Comparison of ENCODE assay signal across 25 cellular contexts in the genomic region with DNA sequence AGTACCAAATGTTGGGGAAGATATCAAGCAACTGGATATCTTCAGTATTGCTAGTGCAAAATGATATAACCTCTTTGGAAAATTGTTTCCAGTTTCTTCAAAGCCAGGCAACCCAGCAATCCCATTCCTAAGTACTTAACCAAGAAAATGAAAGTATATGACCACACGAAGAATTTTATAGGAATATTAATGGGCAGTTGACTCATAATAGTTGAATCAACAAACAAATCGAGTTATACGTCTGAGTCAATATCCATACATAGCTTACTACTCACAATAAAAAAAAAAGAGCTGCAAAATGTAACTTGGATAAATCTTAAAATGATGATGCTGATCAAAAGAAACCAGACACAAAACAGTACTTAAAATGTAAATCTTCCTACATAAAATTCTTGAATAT.
"Had no signal": no experiment of that assay in that cellular context is flagged by ENCODE, and none has a peak within 500 bp of the region (broad histone marks: within the 10 kb centered on the region; RNA-seq: fewer than 3 reads in every experiment).

No MANE protein-coding gene starts in this region.

- H3K27me3 ChIP-seq: neutrophil, thyroid gland, upper lobe of right lung had no signal

- H3K4me3 Mint-ChIP-seq: activated naive CD8-positive, alpha-beta T cell treated with anti-CD3 and anti-CD28 coated beads, Interleukin-2, amount 10 ng/mL, durations not matched to agents 7 days and 5 days; dendritic cell treated with granulocyte-macrophage colony-stimulating factor and Interleukin-4, amounts not matched to agents 40 ng/mL and 50 ng/mL, for 4 days; nephron; T-helper 17 cell had no signal

- H3K36me3 Mint-ChIP-seq: activated naive CD8-positive, alpha-beta T cell treated with anti-CD3 and anti-CD28 coated beads, Interleukin-2, amount 10 ng/mL, durations not matched to agents 7 days and 5 days had no signal

- H3K27ac ChIP-seq: neutrophil, parathyroid adenoma, thyroid gland, upper lobe of right lung had no signal

- H3K9me3 Mint-ChIP-seq: activated naive CD8-positive, alpha-beta T cell treated with anti-CD3 and anti-CD28 coated beads, Interleukin-2, amount 10 ng/mL, durations not matched to agents 7 days and 5 days; dendritic cell treated with granulocyte-macrophage colony-stimulating factor and Interleukin-4, amounts not matched to agents 40 ng/mL and 50 ng/mL, for 4 days had no signal

- FAIRE-seq: frontal cortex, islet of Langerhans had no signal

- H3K9ac ChIP-seq: parathyroid adenoma had no signal

- H3K36me3 ChIP-seq: neutrophil, thyroid gland, upper lobe of right lung had no signal

- H3K9me3 ChIP-seq: neutrophil, thyroid gland, upper lobe of right lung had no signal

- H3K27me3 Mint-ChIP-seq: activated naive CD8-positive, alpha-beta T cell treated with anti-CD3 and anti-CD28 coated beads, Interleukin-2, amount 10 ng/mL, durations not matched to agents 7 days and 5 days; dendritic cell treated with granulocyte-macrophage colony-stimulating factor and Interleukin-4, amounts not matched to agents 40 ng/mL and 50 ng/mL, for 4 days; T-helper 17 cell had no signal

- H3K4me1 Mint-ChIP-seq: activated naive CD8-positive, alpha-beta T cell treated with anti-CD3 and anti-CD28 coated beads, Interleukin-2, amount 10 ng/mL, durations not matched to agents 7 days and 5 days; nephron; T-helper 17 cell had no signal

- H2AFZ ChIP-seq: parathyroid adenoma had no signal

- ATAC-seq: esophagus mucosa, right cardiac atrium, T-helper 17 cell, upper lobe of right lung had no signal

- H3K27ac Mint-ChIP-seq: activated naive CD8-positive, alpha-beta T cell treated with anti-CD3 and anti-CD28 coated beads, Interleukin-2, amount 10 ng/mL, durations not matched to agents 7 days and 5 days; dendritic cell treated with granulocyte-macrophage colony-stimulating factor and Interleukin-4, amounts not matched to agents 40 ng/mL and 50 ng/mL, for 4 days; nephron; T-helper 17 cell had no signal

- DNase-seq: activated CD4-positive, alpha-beta T cell treated with anti-CD3 and anti-CD28 coated beads for 4 hours; activated CD4-positive, alpha-beta T cell treated with anti-CD3 and anti-CD28 coated beads, Interleukin-2, amount 50 U/mL, for 48 hours; activated CD4-positive, CD25-positive, alpha-beta regulatory T cell; activated naive CD4-positive, alpha-beta T cell treated with Interleukin-2 at 50 U/mL for 16 hours; activated naive CD8-positive, alpha-beta T cell treated with anti-CD3 and anti-CD28 coated beads, Interleukin-2, amount 10 ng/mL, durations not matched to agents 7 days and 5 days; activated T-cell treated with anti-CD3 and anti-CD28 coated beads, Interleukin-2, amount 50 U/mL, for 48 hours; amniotic stem cell; caudate nucleus; effector CD4-positive, alpha-beta T cell; glutamatergic neuron; hippocampal formation; mesenchymal stem cell; right cardiac atrium; stimulated activated CD4-positive, alpha-beta T cell treated with anti-CD3 and anti-CD28 coated beads, Interleukin-4, amount 100 ng/mL, for 24 hours; stimulated activated naive CD4-positive, alpha-beta T cell treated with Interleukin-2 at 50 U/mL for 16 hours; T-helper 17 cell; thyroid gland; upper lobe of right lung had no signal

- H3K79me2 ChIP-seq: parathyroid adenoma had no signal

- H3K4me3 ChIP-seq: thyroid gland, upper lobe of right lung had no signal

- H3K4me1 ChIP-seq: parathyroid adenoma, thyroid gland, upper lobe of right lung had no signal
